Comparison of ENCODE assay signal across 8 cellular contexts in the genomic region with DNA sequence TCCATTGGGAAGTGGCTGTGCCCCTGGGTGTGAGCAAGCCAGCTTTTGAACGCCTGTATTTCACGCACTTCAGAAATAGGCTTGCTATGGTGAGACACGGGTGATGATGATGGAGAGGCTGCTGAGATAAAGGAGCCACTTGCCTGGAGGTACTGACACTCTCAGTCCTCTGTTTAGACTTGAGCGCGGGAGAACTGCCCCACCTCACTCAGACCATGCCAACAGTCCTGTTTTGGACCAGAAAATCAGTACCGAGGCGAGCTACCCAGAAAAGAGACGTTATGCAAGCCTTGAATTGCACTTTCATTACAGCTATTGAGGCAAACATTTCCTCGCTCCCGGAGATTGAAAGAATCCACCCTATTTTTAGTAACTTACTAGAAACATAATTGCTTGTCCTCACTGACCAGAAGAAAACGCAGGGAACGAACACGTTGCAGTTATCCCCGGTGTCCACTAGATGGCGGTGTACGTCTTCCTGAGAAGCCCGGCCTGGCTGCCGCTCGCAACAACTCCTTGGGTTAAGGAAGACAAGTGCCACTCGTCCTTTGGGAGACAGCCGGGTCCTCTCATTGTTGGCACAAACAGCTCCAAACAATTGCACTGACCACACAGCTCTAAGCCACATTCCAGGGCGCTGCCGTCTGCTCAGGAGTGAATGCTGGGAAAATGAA.
DNase-seq lines count a peak whose midpoint lies in the region; ATAC-seq and TF ChIP-seq lines count a peak whose summit lies in the region.

No MANE protein-coding gene starts in this region.

- TF ChIP-seq RAD21 in liver (IDR thresholded peaks at IDR 0.05), result peak; percentile 95 to 98

- no peaks in the 10 kb centered on the region for H3K9me3 ChIP-seq in liver (ENCODE audit: control insufficient read depth in 4 of 4, low read length in 3 of 4)

- POLR2A ChIA-PET in AG04449 (lab: Yijun Ruan, JAX), result interaction anchor here (0.7 kb wide), 1 partner anchor 428 kb away, joined by 3 read pairs; no protein-coding TSS in a partner anchor

- H3K27ac ChIP-seq in dorsolateral prefrontal cortex (peak overlapping the region in 45 of 59 donors; percentile 5 to 87 (median 55)), liver (ENCODE audit: low read depth in 1 of 2, low read length in 2 of 2) (no peak overlapping the region)

- H3K9ac ChIP-seq in liver (ENCODE audit: low read depth in 1 of 2, low read length in 2 of 2), result no peak overlapping the region

- intact Hi-C loops in dorsolateral prefrontal cortex (cut with DNase I), result loop anchor here in 1 of 2 donors (2.0 kb wide), 1 partner anchor 67 kb away; no protein-coding TSS in a partner anchor

- DNase-seq in AG04449 (ENCODE audit: low read depth, low spot score) (peak; percentile 87), NCI-H510A (lab: John Stamatoyannopoulos, UW) (peak; percentile 55), dorsolateral prefrontal cortex (peak; percentile 75 to 94 (median 87))
- DNase-seq in activated CD4-positive, alpha-beta T cell treated with anti-CD3 and anti-CD28 coated beads, Interleukin-2, amount 50 U/mL, for 1 hour, result peak; percentile 54
- DNase-seq in stimulated activated CD4-positive, alpha-beta T cell treated with anti-CD3 and anti-CD28 coated beads, Interleukin-4, amount 100 ng/mL, for 4 hours, result peak; percentile 40 to 48

- H3K27me3 ChIP-seq in dorsolateral prefrontal cortex, result no peaks in the 10 kb centered on the region
- no peaks in the 10 kb centered on the region for H3K27me3 ChIP-seq in liver (ENCODE audit: control insufficient read depth in 4 of 4, insufficient read depth in 4 of 4, low read length in 3 of 4)

- peak; percentile 95 for ATAC-seq in GM18867 (IDR thresholded peaks at IDR 0.05; ENCODE audit: unreplicated experiment)
- ATAC-seq in HG03432 (IDR thresholded peaks at IDR 0.05; ENCODE audit: unreplicated experiment), result peak; percentile 85

- CTCF ChIA-PET in AG04449 (lab: Yijun Ruan, JAX), result interaction anchor here (0.6 to 4.2 kb wide), 57 partner anchors 9 to 1181 kb away, joined by 3 to 47 read pairs (median 4); no protein-coding TSS in a partner anchor

- H3K4me3 ChIP-seq in AG04449 (ENCODE audit: low read depth, low read length), result peak overlapping the region; percentile 41
- peak overlapping the region in 55 of 59 donors; percentile 5 to 66 (median 37) for H3K4me3 ChIP-seq in dorsolateral prefrontal cortex
- no peak overlapping the region for H3K4me3 ChIP-seq in liver (ENCODE audit: low read depth in 1 of 3, low read length in 3 of 3)

- H3K4me1 ChIP-seq in liver (ENCODE audit: control insufficient read depth in 4 of 4, insufficient read depth in 4 of 4, low read length in 3 of 4), result peaks cover 0 to 5% (median 1%) of the 10 kb centered on the region in 4 donors

- no peaks in the 10 kb centered on the region for H3K36me3 ChIP-seq in liver (ENCODE audit: control insufficient read depth in 4 of 4, insufficient read depth in 3 of 4, low read depth in 1 of 4, low read length in 3 of 4)

- peak; percentile 88 for TF ChIP-seq CTCF in AG04449 (IDR thresholded peaks at IDR 0.05; ENCODE audit: insufficient read depth, low read length, missing control alignments)
- peak; percentile 81 to 98 (median 93) for TF ChIP-seq CTCF in dorsolateral prefrontal cortex (IDR thresholded peaks at IDR 0.05 in 54 of 56, conservative IDR thresholded peaks at IDR 0.05 in 2 of 56; ENCODE audit: low read depth in 1 of 56, partially characterized antibody in 56 of 56)
- TF ChIP-seq CTCF in liver (IDR thresholded peaks at IDR 0.05; ENCODE audit: low read depth, low read length, missing input control), result peak; percentile 96

- 11% methylated on average over 23 of the region's 23 CpGs for WGBS in liver

TF ChIP-seq in liver, 16 proteins besides CTCF, POLR2A, EP300 and RAD21:
- TF ChIP-seq HNF4G (IDR thresholded peaks at IDR 0.05), result no peak
- TF ChIP-seq JUND (IDR thresholded peaks at IDR 0.05), result no peak
- TF ChIP-seq, protein P1, sequence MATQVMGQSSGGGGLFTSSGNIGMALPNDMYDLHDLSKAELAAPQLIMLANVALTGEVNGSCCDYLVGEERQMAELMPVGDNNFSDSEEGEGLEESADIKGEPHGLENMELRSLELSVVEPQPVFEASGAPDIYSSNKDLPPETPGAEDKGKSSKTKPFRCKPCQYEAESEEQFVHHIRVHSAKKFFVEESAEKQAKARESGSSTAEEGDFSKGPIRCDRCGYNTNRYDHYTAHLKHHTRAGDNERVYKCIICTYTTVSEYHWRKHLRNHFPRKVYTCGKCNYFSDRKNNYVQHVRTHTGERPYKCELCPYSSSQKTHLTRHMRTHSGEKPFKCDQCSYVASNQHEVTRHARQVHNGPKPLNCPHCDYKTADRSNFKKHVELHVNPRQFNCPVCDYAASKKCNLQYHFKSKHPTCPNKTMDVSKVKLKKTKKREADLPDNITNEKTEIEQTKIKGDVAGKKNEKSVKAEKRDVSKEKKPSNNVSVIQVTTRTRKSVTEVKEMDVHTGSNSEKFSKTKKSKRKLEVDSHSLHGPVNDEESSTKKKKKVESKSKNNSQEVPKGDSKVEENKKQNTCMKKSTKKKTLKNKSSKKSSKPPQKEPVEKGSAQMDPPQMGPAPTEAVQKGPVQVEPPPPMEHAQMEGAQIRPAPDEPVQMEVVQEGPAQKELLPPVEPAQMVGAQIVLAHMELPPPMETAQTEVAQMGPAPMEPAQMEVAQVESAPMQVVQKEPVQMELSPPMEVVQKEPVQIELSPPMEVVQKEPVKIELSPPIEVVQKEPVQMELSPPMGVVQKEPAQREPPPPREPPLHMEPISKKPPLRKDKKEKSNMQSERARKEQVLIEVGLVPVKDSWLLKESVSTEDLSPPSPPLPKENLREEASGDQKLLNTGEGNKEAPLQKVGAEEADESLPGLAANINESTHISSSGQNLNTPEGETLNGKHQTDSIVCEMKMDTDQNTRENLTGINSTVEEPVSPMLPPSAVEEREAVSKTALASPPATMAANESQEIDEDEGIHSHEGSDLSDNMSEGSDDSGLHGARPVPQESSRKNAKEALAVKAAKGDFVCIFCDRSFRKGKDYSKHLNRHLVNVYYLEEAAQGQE (IDR thresholded peaks at IDR 0.05), result no peak
- no peak for TF ChIP-seq HNF4A (conservative IDR thresholded peaks at IDR 0.05)
- no peak for TF ChIP-seq EGR1 (IDR thresholded peaks at IDR 0.05; ENCODE audit: low read depth in 2 of 2)
- no peak for TF ChIP-seq YY1 (IDR thresholded peaks at IDR 0.05)
- TF ChIP-seq TAF1 (conservative IDR thresholded peaks at IDR 0.05), result no peak
- no peak for TF ChIP-seq FOXA2 (IDR thresholded peaks at IDR 0.05)
- TF ChIP-seq FOXA1 (IDR thresholded peaks at IDR 0.05), result no peak
- TF ChIP-seq, protein P2, sequence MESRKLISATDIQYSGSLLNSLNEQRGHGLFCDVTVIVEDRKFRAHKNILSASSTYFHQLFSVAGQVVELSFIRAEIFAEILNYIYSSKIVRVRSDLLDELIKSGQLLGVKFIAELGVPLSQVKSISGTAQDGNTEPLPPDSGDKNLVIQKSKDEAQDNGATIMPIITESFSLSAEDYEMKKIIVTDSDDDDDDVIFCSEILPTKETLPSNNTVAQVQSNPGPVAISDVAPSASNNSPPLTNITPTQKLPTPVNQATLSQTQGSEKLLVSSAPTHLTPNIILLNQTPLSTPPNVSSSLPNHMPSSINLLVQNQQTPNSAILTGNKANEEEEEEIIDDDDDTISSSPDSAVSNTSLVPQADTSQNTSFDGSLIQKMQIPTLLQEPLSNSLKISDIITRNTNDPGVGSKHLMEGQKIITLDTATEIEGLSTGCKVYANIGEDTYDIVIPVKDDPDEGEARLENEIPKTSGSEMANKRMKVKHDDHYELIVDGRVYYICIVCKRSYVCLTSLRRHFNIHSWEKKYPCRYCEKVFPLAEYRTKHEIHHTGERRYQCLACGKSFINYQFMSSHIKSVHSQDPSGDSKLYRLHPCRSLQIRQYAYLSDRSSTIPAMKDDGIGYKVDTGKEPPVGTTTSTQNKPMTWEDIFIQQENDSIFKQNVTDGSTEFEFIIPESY (IDR thresholded peaks at IDR 0.05), result no peak
- TF ChIP-seq GABPA (IDR thresholded peaks at IDR 0.05 in 1 of 2, conservative IDR thresholded peaks at IDR 0.05 in 1 of 2), result no peak
- no peak for TF ChIP-seq NR2F2 (IDR thresholded peaks at IDR 0.05)
- TF ChIP-seq, protein P3, sequence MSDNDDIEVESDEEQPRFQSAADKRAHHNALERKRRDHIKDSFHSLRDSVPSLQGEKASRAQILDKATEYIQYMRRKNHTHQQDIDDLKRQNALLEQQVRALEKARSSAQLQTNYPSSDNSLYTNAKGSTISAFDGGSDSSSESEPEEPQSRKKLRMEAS (IDR thresholded peaks at IDR 0.05), result no peak

Comparison
In these comparisons a context has a peak if more than half of its experiments do, and no peak if none do; other contexts are left out.
1. H3K4me3 ChIP-seq: peak in AG04449 (single experiment) and dorsolateral prefrontal cortex (55 of 59); none in liver (0 of 3).
2. H3K27ac ChIP-seq: peak in dorsolateral prefrontal cortex (45 of 59); none in liver (0 of 2).
3. Peak in every context shown above with its lines, with median percentiles within 50 percentile points of each other: DNase-seq and CTCF ChIP-seq.